8 cellular contexts compared by ENCODE assay signal in genomic region chr20:46307139-46307998, GRCh38. TPM values are rescaled to one million over a fixed set of nuclear protein-coding genes. Genes with fewer than 3 reads are reported as not detected.
DNase-seq lines count a peak whose midpoint lies in the region; ATAC-seq, FAIRE-seq and TF ChIP-seq lines count a peak whose summit lies in the region.

No MANE protein-coding gene starts in this region.

- WGBS in small intestine, 3 donors: 1% methylated on average over 67 to 90 of the region's 90 CpGs

- TF ChIP-seq CTCF in astrocyte (IDR thresholded peaks at IDR 0.05; ENCODE audit: insufficient read depth, low read depth, low read length): peak; percentile 49

- no peak overlapping the region for H2AFZ ChIP-seq in ACC112 (ENCODE audit: low read length, unreplicated experiment)
- H2AFZ ChIP-seq in astrocyte (ENCODE audit: low read depth, low read length): no peak overlapping the region

- peak; percentile 52 for DNase-seq in MG63
- DNase-seq in T-helper 22 cell (ENCODE audit: low read depth): peak; percentile 48
- peak; percentile 4 for DNase-seq in astrocyte (ENCODE audit: low read depth)
- peak in 26 of 51 donors; percentile 3 to 44 (median 15) for DNase-seq in hypothalamus (lab: John Stamatoyannopoulos, UW)
- peak; percentile 48 for DNase-seq in small intestine

- FAIRE-seq in astrocyte (lab: Jason Lieb, UNC): no peak
- no peak for FAIRE-seq in small intestine (lab: Jason Lieb, UNC)

- H3K36me3 ChIP-seq in ACC112 (ENCODE audit: insufficient read depth, low read length): no peaks in the 10 kb centered on the region
- no peaks in the 10 kb centered on the region for H3K36me3 ChIP-seq in MG63
- no peaks in the 10 kb centered on the region for H3K36me3 ChIP-seq in astrocyte (ENCODE audit: insufficient read depth, low read length)
- no peaks in the 10 kb centered on the region for H3K36me3 ChIP-seq in small intestine (ENCODE audit: control insufficient read depth in 2 of 2, insufficient read depth in 2 of 2, low read length in 2 of 2)

- peaks cover 94% of the 10 kb centered on the region for H3K27me3 ChIP-seq in ACC112 (ENCODE audit: insufficient read depth, low read length)
- H3K27me3 ChIP-seq in MG63: peaks cover 64% of the 10 kb centered on the region
- H3K27me3 ChIP-seq in astrocyte (ENCODE audit: insufficient read depth, low read length): peaks cover 74% of the 10 kb centered on the region
- H3K27me3 ChIP-seq in small intestine (ENCODE audit: control insufficient read depth in 2 of 2, insufficient read depth in 2 of 2, low read length in 2 of 2): peaks cover 5 to 39% of the 10 kb centered on the region in 2 donors

- no peak overlapping the region for H3K27ac ChIP-seq in ACC112 (ENCODE audit: low read depth, low read length)
- H3K27ac ChIP-seq in astrocyte (ENCODE audit: low read depth, low read length): no peak overlapping the region
- no peak overlapping the region for H3K27ac ChIP-seq in small intestine (ENCODE audit: low read depth in 1 of 2, low read length in 1 of 2)

- peaks cover 84% of the 10 kb centered on the region for H3K27me3 Mint-ChIP-seq in astrocyte (ENCODE audit: low read depth, unreplicated experiment)

- no peak overlapping the region for H3K9ac ChIP-seq in astrocyte (ENCODE audit: low read length)

- no peaks in the 10 kb centered on the region for H3K79me2 ChIP-seq in ACC112 (ENCODE audit: control insufficient read depth, insufficient read depth, low read length, unreplicated experiment)
- H3K79me2 ChIP-seq in astrocyte (ENCODE audit: insufficient read depth, low read length): no peaks in the 10 kb centered on the region

- H3K27ac Mint-ChIP-seq in astrocyte (ENCODE audit: unreplicated experiment): no peak overlapping the region

- H3K4me2 ChIP-seq in astrocyte (ENCODE audit: low read length): peak overlapping the region; percentile 76

- H4K20me1 ChIP-seq in astrocyte (ENCODE audit: insufficient read depth, low read length): peaks cover 3% of the 10 kb centered on the region

- H3K4me1 ChIP-seq in ACC112 (ENCODE audit: control insufficient read depth, insufficient read depth, low read length, unreplicated experiment): no peaks in the 10 kb centered on the region
- peaks cover 2% of the 10 kb centered on the region for H3K4me1 ChIP-seq in astrocyte (ENCODE audit: insufficient read depth, low read length)
- no peaks in the 10 kb centered on the region for H3K4me1 ChIP-seq in small intestine (ENCODE audit: control insufficient read depth in 2 of 2, insufficient read depth in 1 of 2, low read depth in 1 of 2, low read length in 1 of 2)

- peak overlapping the region; percentile 69 for H3K4me3 Mint-ChIP-seq in astrocyte (ENCODE audit: unreplicated experiment)

- H3K4me3 ChIP-seq in ACC112 (ENCODE audit: low read depth, low read length): peak overlapping the region; percentile 20; the same call in 1 of the 2 replicates
- no peak overlapping the region; the same call in 1 of the 2 replicates for H3K4me3 ChIP-seq in MG63
- no peak overlapping the region for H3K4me3 ChIP-seq in astrocyte (ENCODE audit: insufficient read depth, low read depth, low read length)
- peak overlapping the region in 1 of 2 donors; percentile 36 for H3K4me3 ChIP-seq in small intestine (ENCODE audit: low read depth in 1 of 2, low read length in 2 of 2)

- H3K9me3 ChIP-seq in MG63: no peaks in the 10 kb centered on the region
- no peaks in the 10 kb centered on the region for H3K9me3 ChIP-seq in astrocyte (ENCODE audit: insufficient read depth, low read depth, low read length)
- H3K9me3 ChIP-seq in small intestine (ENCODE audit: control insufficient read depth, low read depth): no peaks in the 10 kb centered on the region

- ATAC-seq in GM18868 (IDR thresholded peaks at IDR 0.05; ENCODE audit: unreplicated experiment): peak; percentile 65
- ATAC-seq in HG03520 (IDR thresholded peaks at IDR 0.05; ENCODE audit: unreplicated experiment): no peak

- peaks cover 5% of the 10 kb centered on the region for H3K4me1 Mint-ChIP-seq in astrocyte (ENCODE audit: low read depth, unreplicated experiment)

- no peaks in the 10 kb centered on the region for H3K36me3 Mint-ChIP-seq in astrocyte (ENCODE audit: low read depth, unreplicated experiment)

- H3K9me3 Mint-ChIP-seq in astrocyte (ENCODE audit: unreplicated experiment): no peaks in the 10 kb centered on the region

RNA-seq across cellular contexts. Expression of gene CDH22, which starts 0.9 kb away (rescaled TPM):
- not detected in 2 replicates for total RNA-seq in MG63 (2014; rRNA removed; shearing (Covaris generic); ENCODE audit: low replicate concordance)
- 0.17 TPM in 1 of 2 replicates, not detected in the other for total RNA-seq in astrocyte
- under 1 TPM in 1 of 3 donors, not detected in 2; 0.84 TPM for polyA plus RNA-seq in small intestine
